Comparison of ENCODE assay signal across 9 cellular contexts in the genomic region with DNA sequence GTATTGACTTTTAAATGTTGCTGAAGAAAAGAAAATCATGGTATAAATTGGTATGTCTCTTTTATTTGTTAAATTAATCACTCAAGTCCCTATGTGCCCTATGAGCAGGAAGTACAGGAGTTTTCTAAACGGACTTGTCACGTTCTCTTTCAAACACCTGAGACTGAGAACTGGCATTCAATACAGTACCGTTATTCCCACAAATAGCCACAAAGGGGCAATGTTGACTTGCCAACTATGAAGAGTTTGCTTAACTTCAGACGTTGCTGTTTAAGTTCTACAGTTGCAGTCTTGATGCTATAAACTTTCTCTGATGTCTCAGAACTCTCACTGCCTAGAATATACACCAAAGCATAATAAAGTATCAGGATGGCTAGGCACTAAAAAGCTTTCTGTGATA. TPM values are rescaled to one million over a fixed set of nuclear protein-coding genes. Genes with fewer than 3 reads are reported as not detected.
DNase-seq lines count a peak whose midpoint lies in the region; ATAC-seq and TF ChIP-seq lines count a peak whose summit lies in the region.
"Had no signal": no experiment of that assay in that cellular context is flagged by ENCODE, and none has a peak within 500 bp of the region (broad histone marks: within the 10 kb centered on the region; RNA-seq: fewer than 3 reads in every experiment).

No MANE protein-coding gene starts in this region.

- no peaks in the 10 kb centered on the region for H3K79me2 ChIP-seq in OCI-LY3 (ENCODE audit: low read length)

- TF ChIP-seq CTCF in OCI-LY3 (IDR thresholded peaks at IDR 0.05; ENCODE audit: low read depth, low read length) (peak; percentile 66), endothelial cell (IDR thresholded peaks at IDR 0.05; ENCODE audit: unreplicated experiment) (peak; percentile 24), mesothelial cell of epicardium (IDR thresholded peaks at IDR 0.05; ENCODE audit: unreplicated experiment) (peak; percentile 24)

- H3K9me3 Mint-ChIP-seq in endothelial cell (ENCODE audit: unreplicated experiment) (no peaks in the 10 kb centered on the region), mesothelial cell of epicardium (no peaks in the 10 kb centered on the region)
- H3K9me3 Mint-ChIP-seq: CD8-positive, alpha-beta memory T cell had no signal

- H2AFZ ChIP-seq in OCI-LY3 (ENCODE audit: low read depth, low read length) = no peak overlapping the region

- ATAC-seq in HG03280 (IDR thresholded peaks at IDR 0.05; ENCODE audit: unreplicated experiment) (peak; percentile 62), GM19455 (IDR thresholded peaks at IDR 0.05; ENCODE audit: unreplicated experiment) (no peak)

- H3K9me3 ChIP-seq in OCI-LY3 (ENCODE audit: insufficient read depth, low read length) = no peaks in the 10 kb centered on the region

- intact Hi-C loops in posterior vena cava (cut with DNase I) = loop anchor here (10.0 kb wide), 2 partner anchors 332 to 342 kb away; no protein-coding TSS in a partner anchor

- H3K27ac Mint-ChIP-seq in endothelial cell (ENCODE audit: unreplicated experiment) = no peak overlapping the region
- no peak overlapping the region for H3K27ac Mint-ChIP-seq in mesothelial cell of epicardium
- H3K27ac Mint-ChIP-seq: CD8-positive, alpha-beta memory T cell had no signal

- H3K4me2 ChIP-seq in OCI-LY3 (ENCODE audit: low read length) = no peak overlapping the region

- H3K27me3 ChIP-seq in OCI-LY3 (ENCODE audit: low read depth, low read length) = peaks cover 26% of the 10 kb centered on the region

- DNase-seq in NCI-H1436 (lab: John Stamatoyannopoulos, UW) (peak; percentile 9), NCI-H1436 treated with DMSO at 0.1 percent for 48 hours (lab: John Stamatoyannopoulos, UW) (no peak), endothelial cell (ENCODE audit: low spot score) (peak; percentile 36), mesothelial cell of epicardium (ENCODE audit: low spot score in 2 of 2, unreplicated experiment in 2 of 2) (no peak), posterior vena cava (ENCODE audit: low spot score) (no peak)

- H4K20me1 ChIP-seq in OCI-LY3 (ENCODE audit: insufficient read depth, low read length) = no peaks in the 10 kb centered on the region

- H3K4me1 Mint-ChIP-seq in endothelial cell (ENCODE audit: unreplicated experiment) (no peaks in the 10 kb centered on the region), mesothelial cell of epicardium (no peaks in the 10 kb centered on the region)
- H3K4me1 Mint-ChIP-seq: CD8-positive, alpha-beta memory T cell had no signal

- H3K36me3 ChIP-seq in OCI-LY3 (replicated peaks; ENCODE audit: low read depth, low read length) = no peaks in the 10 kb centered on the region

- H3K9ac ChIP-seq in OCI-LY3 (ENCODE audit: low read length) = no peak overlapping the region

- H3K36me3 Mint-ChIP-seq in endothelial cell (ENCODE audit: low read depth, unreplicated experiment) (no peaks in the 10 kb centered on the region), mesothelial cell of epicardium (no peaks in the 10 kb centered on the region)
- H3K36me3 Mint-ChIP-seq: CD8-positive, alpha-beta memory T cell had no signal

- H3K4me3 ChIP-seq in OCI-LY3 (ENCODE audit: low read length) = no peak overlapping the region

- H3K4me3 Mint-ChIP-seq in endothelial cell (ENCODE audit: unreplicated experiment) (no peak overlapping the region), mesothelial cell of epicardium (no peak overlapping the region)
- H3K4me3 Mint-ChIP-seq: CD8-positive, alpha-beta memory T cell had no signal

- H3K27me3 Mint-ChIP-seq in endothelial cell (ENCODE audit: unreplicated experiment) (no peaks in the 10 kb centered on the region), mesothelial cell of epicardium (ENCODE audit: low read depth) (peaks cover 44% of the 10 kb centered on the region)

- H3K27ac ChIP-seq in OCI-LY3 (ENCODE audit: low read length) = no peak overlapping the region

- no peaks in the 10 kb centered on the region for H3K4me1 ChIP-seq in OCI-LY3 (ENCODE audit: low read length)

RNA-seq across cellular contexts. Expression of a gene that starts 7.6 kb away (rescaled TPM):
- total RNA-seq in endothelial cell (ENCODE audit: unreplicated experiment) (0.03 TPM), mesothelial cell of epicardium (0.09 to 0.20 TPM (median 0.13 TPM) in 3 replicates), posterior vena cava (under 1 TPM in 1 of 2 donors, not detected in 1; 0.05 TPM)
- total RNA-seq: CD8-positive, alpha-beta memory T cell had no signal

RNA-seq across cellular contexts. Expression of a gene that starts 16.2 kb away (rescaled TPM):
- total RNA-seq in endothelial cell (ENCODE audit: unreplicated experiment) = 0.13 TPM
- 0.09 to 0.11 TPM (median 0.11 TPM) in 3 replicates for total RNA-seq in mesothelial cell of epicardium
- not detected for total RNA-seq in posterior vena cava
- total RNA-seq: CD8-positive, alpha-beta memory T cell had no signal

RNA-seq across cellular contexts. Expression of a gene that starts 36.2 kb away (rescaled TPM):
- total RNA-seq in endothelial cell (ENCODE audit: unreplicated experiment) = not detected
- total RNA-seq in mesothelial cell of epicardium = not detected in 3 replicates
- not detected for total RNA-seq in posterior vena cava
- total RNA-seq: CD8-positive, alpha-beta memory T cell had no signal

RNA-seq across cellular contexts. Expression of a gene that starts 54.7 kb away (rescaled TPM):
- total RNA-seq in endothelial cell (ENCODE audit: unreplicated experiment) (not detected), mesothelial cell of epicardium (0.31 TPM in 1 of 3 replicates, not detected in the others), posterior vena cava (not detected)
- total RNA-seq: CD8-positive, alpha-beta memory T cell had no signal

Comparison
In these comparisons a context has a peak if more than half of its experiments do, and no peak if none do; other contexts are left out.
1. DNase-seq: peak in NCI-H1436 (single experiment) and endothelial cell (single experiment); none in NCI-H1436 treated with DMSO at 0.1 percent for 48 hours (single experiment), mesothelial cell of epicardium (0 of 2) and posterior vena cava (single experiment).
2. Peak in every context shown above with its lines, with median percentiles within 50 percentile points of each other: CTCF ChIP-seq.